8 cellular contexts compared by ENCODE assay signal in the genomic region with DNA sequence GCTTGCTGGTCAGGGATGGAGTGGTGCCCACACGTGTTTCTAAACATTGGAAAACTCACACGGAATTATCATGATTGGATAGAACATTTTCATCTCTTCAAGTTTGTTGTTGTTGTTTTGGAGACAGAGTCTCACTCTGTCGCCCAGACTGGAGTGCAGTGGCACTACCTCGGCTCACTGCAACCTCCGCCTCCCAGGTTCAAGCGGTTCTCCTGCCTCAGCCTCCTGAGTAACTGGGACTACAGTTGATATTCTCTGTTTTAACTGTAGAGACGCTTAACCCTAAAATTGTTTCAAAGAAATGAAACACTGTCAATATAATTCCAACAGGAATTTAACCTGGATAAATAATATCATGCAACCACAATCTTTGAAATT. TPM values are rescaled to one million over a fixed set of nuclear protein-coding genes. Genes with fewer than 3 reads are reported as not detected.
A peak's percentile ranks its signal among the peaks of the same experiment; 100 is the strongest.
DNase-seq lines count a peak whose midpoint lies in the region; ATAC-seq and TF ChIP-seq lines count a peak whose summit lies in the region.
"Not testable (repeated sequence)": the region's sequence is repeated elsewhere in the genome, so short reads cannot be mapped to it uniquely, and the experiment has no call there.

No MANE protein-coding gene starts in this region.

- H3K4me1 ChIP-seq in HAP-1 (peaks cover 21% of the 10 kb centered on the region), PC-3 (ENCODE audit: insufficient read depth, low read length) (peaks cover 27% of the 10 kb centered on the region)
- not testable (repeated sequence) for H3K4me1 ChIP-seq in duodenal mucosa (ENCODE audit: control insufficient read depth in 1 of 2, insufficient read depth in 2 of 2, low read length in 2 of 2); iPS-15b (ENCODE audit: control insufficient read depth, insufficient read depth, low read length)

- not testable (repeated sequence) for H3K9me3 Mint-ChIP-seq in activated T-helper 17 cell treated with anti-CD3 and anti-CD28 coated beads, Interleukin-2, amount 50 U/mL, for 72 hours; nephron; stimulated activated naive CD8-positive, alpha-beta T cell treated with anti-CD3 and anti-CD28 coated beads, Interleukin-15, Interleukin-2, amounts not matched to agents 100 ng/mL and 50 ng/mL, for 24 hours

- not testable (repeated sequence) for H3K27me3 Mint-ChIP-seq in activated T-helper 17 cell treated with anti-CD3 and anti-CD28 coated beads, Interleukin-2, amount 50 U/mL, for 72 hours; nephron (ENCODE audit: low read depth)
- peaks cover 24% of the 10 kb centered on the region for H3K27me3 Mint-ChIP-seq in stimulated activated naive CD8-positive, alpha-beta T cell treated with anti-CD3 and anti-CD28 coated beads, Interleukin-15, Interleukin-2, amounts not matched to agents 100 ng/mL and 50 ng/mL, for 24 hours

- intact Hi-C loops in PC-3 (cut with micrococcal nuclease) = loop anchor here (5.0 kb wide), 1 partner anchor 249 kb away; no protein-coding TSS in a partner anchor

- TF ChIP-seq CTCF in AG09309 (IDR thresholded peaks at IDR 0.05; ENCODE audit: control insufficient read depth, insufficient read depth, low read depth, low read length, missing control alignments); PC-3 (conservative IDR thresholded peaks at IDR 0.05; ENCODE audit: low read depth, low read length); nephron (IDR thresholded peaks at IDR 0.05; ENCODE audit: unreplicated experiment in 3 of 3): not testable (repeated sequence)

- POLR2A ChIA-PET in PC-3 (lab: Charles Lee; ENCODE audit: unreplicated experiment) = interaction anchor here (0.5 to 0.6 kb wide), 4 partner anchors 41 to 230 kb away, joined by 4 to 7 read pairs (median 4); no protein-coding TSS in a partner anchor

- not testable (repeated sequence) for H3K27ac ChIP-seq in PC-3 (ENCODE audit: low read length); duodenal mucosa (ENCODE audit: low read depth, low read length)

- not testable (repeated sequence) for H3K9me3 ChIP-seq in HAP-1; PC-3 (ENCODE audit: low read length); duodenal mucosa (ENCODE audit: control insufficient read depth in 1 of 2, low read length in 2 of 2); iPS-15b (ENCODE audit: control insufficient read depth, insufficient read depth, low read length)

- peak overlapping the region; percentile 98 for H2AFZ ChIP-seq in PC-3 (ENCODE audit: low read length)

- peaks cover 19% of the 10 kb centered on the region for H3K36me3 Mint-ChIP-seq in activated T-helper 17 cell treated with anti-CD3 and anti-CD28 coated beads, Interleukin-2, amount 50 U/mL, for 72 hours (ENCODE audit: low read depth)
- not testable (repeated sequence) for H3K36me3 Mint-ChIP-seq in nephron (ENCODE audit: low read depth); stimulated activated naive CD8-positive, alpha-beta T cell treated with anti-CD3 and anti-CD28 coated beads, Interleukin-15, Interleukin-2, amounts not matched to agents 100 ng/mL and 50 ng/mL, for 24 hours (ENCODE audit: low read depth)

- peak overlapping the region; percentile 93 for H3K4me3 ChIP-seq in AG09309 (ENCODE audit: control insufficient read depth, low read depth, low read length)
- peak overlapping the region; percentile 81 for H3K4me3 ChIP-seq in HAP-1
- peak overlapping the region; percentile 95 for H3K4me3 ChIP-seq in PC-3 (ENCODE audit: low read length)
- H3K4me3 ChIP-seq in duodenal mucosa (ENCODE audit: low read depth in 1 of 2, low read length in 2 of 2) = peak overlapping the region; percentile 94 to 96
- peak overlapping the region; percentile 96 for H3K4me3 ChIP-seq in iPS-15b (ENCODE audit: low read depth, low read length)

- H3K27ac Mint-ChIP-seq in activated T-helper 17 cell treated with anti-CD3 and anti-CD28 coated beads, Interleukin-2, amount 50 U/mL, for 72 hours = peak overlapping the region; percentile 94
- H3K27ac Mint-ChIP-seq in nephron = peak overlapping the region; percentile 89 to 98 (median 91)
- H3K27ac Mint-ChIP-seq in stimulated activated naive CD8-positive, alpha-beta T cell treated with anti-CD3 and anti-CD28 coated beads, Interleukin-15, Interleukin-2, amounts not matched to agents 100 ng/mL and 50 ng/mL, for 24 hours = peak overlapping the region; percentile 88

- H3K4me3 Mint-ChIP-seq in activated T-helper 17 cell treated with anti-CD3 and anti-CD28 coated beads, Interleukin-2, amount 50 U/mL, for 72 hours = peak overlapping the region; percentile 97
- H3K4me3 Mint-ChIP-seq in nephron = peak overlapping the region; percentile 92 to 96 (median 92)
- H3K4me3 Mint-ChIP-seq in stimulated activated naive CD8-positive, alpha-beta T cell treated with anti-CD3 and anti-CD28 coated beads, Interleukin-15, Interleukin-2, amounts not matched to agents 100 ng/mL and 50 ng/mL, for 24 hours = peak overlapping the region; percentile 92

- peaks cover 33% of the 10 kb centered on the region for H4K20me1 ChIP-seq in PC-3 (ENCODE audit: low read length)

- H3K27me3 ChIP-seq in HAP-1 (ENCODE audit: low read depth); duodenal mucosa (ENCODE audit: control insufficient read depth in 1 of 2, insufficient read depth in 2 of 2, low read length in 2 of 2); iPS-15b (ENCODE audit: control insufficient read depth, insufficient read depth, low read length): not testable (repeated sequence)
- H3K27me3 ChIP-seq in PC-3 (ENCODE audit: low read length) = peaks cover 39% of the 10 kb centered on the region; the same call in 1 of the 2 replicates

- H3K9me2 ChIP-seq in PC-3 (replicated peaks; ENCODE audit: low read length) = not testable (repeated sequence)

- in situ Hi-C loops in HAP-1 (cut with MboI; ENCODE audit: low sequenced_read_pairs) = not testable (repeated sequence)

- not testable (repeated sequence) for ATAC-seq in PC-3; activated T-helper 17 cell treated with anti-CD3 and anti-CD28 coated beads, Interleukin-2, amount 50 U/mL, for 72 hours (replicated peaks)

- CTCF ChIA-PET in PC-3 (lab: Charles Lee) = interaction anchor here (0.6 to 0.7 kb wide), 3 partner anchors 91 to 507 kb away, joined by 3 to 5 read pairs (median 5); no protein-coding TSS in a partner anchor

- H3K9ac ChIP-seq in PC-3 (ENCODE audit: low read length) (peak overlapping the region; percentile 87; the same call in 1 of the 2 replicates), duodenal mucosa (ENCODE audit: low read depth in 1 of 2, low read length in 2 of 2) (peak overlapping the region; percentile 16 to 96)
- not testable (repeated sequence) for H3K9ac ChIP-seq in iPS-15b (ENCODE audit: low read depth, low read length)

- not testable (repeated sequence) for H3K36me3 ChIP-seq in HAP-1 (replicated peaks); PC-3 (ENCODE audit: low read depth, low read length); duodenal mucosa (ENCODE audit: control insufficient read depth in 1 of 2, insufficient read depth in 2 of 2, low read length in 2 of 2); iPS-15b (ENCODE audit: control insufficient read depth, insufficient read depth, low read length)

- DNase-seq in AG09309 (ENCODE audit: low read depth); HAP-1 (ENCODE audit: low spot score in 2 of 2); PC-3: not testable (repeated sequence)

- peak overlapping the region; percentile 88 for H3K4me2 ChIP-seq in PC-3 (ENCODE audit: low read length)

- peaks cover 10% of the 10 kb centered on the region for H3K4me1 Mint-ChIP-seq in activated T-helper 17 cell treated with anti-CD3 and anti-CD28 coated beads, Interleukin-2, amount 50 U/mL, for 72 hours
- H3K4me1 Mint-ChIP-seq in nephron = peaks cover 25% of the 10 kb centered on the region
- peaks cover 36% of the 10 kb centered on the region for H3K4me1 Mint-ChIP-seq in stimulated activated naive CD8-positive, alpha-beta T cell treated with anti-CD3 and anti-CD28 coated beads, Interleukin-15, Interleukin-2, amounts not matched to agents 100 ng/mL and 50 ng/mL, for 24 hours (ENCODE audit: low read depth)

- TSS peak; percentile 80 for BruUV-seq in PC-3 (replicated peaks; lab: Mats Ljungman, UMichigan)

- H3F3A ChIP-seq in PC-3 (ENCODE audit: low read length, unreplicated experiment) = not testable (repeated sequence)

- peaks cover 41% of the 10 kb centered on the region for H3K79me2 ChIP-seq in PC-3 (ENCODE audit: low read length)

RNA-seq across cellular contexts. Expression of a gene that starts 0.6 kb away (rescaled TPM):
- 7.8 and 8.5 TPM in 2 replicates for total RNA-seq in PC-3 (2014; rRNA removed)
- total RNA-seq in activated T-helper 17 cell treated with anti-CD3 and anti-CD28 coated beads, Interleukin-2, amount 50 U/mL, for 72 hours = 10 to 100 TPM; 27.6 to 38.2 TPM
